In the genomic region with DNA sequence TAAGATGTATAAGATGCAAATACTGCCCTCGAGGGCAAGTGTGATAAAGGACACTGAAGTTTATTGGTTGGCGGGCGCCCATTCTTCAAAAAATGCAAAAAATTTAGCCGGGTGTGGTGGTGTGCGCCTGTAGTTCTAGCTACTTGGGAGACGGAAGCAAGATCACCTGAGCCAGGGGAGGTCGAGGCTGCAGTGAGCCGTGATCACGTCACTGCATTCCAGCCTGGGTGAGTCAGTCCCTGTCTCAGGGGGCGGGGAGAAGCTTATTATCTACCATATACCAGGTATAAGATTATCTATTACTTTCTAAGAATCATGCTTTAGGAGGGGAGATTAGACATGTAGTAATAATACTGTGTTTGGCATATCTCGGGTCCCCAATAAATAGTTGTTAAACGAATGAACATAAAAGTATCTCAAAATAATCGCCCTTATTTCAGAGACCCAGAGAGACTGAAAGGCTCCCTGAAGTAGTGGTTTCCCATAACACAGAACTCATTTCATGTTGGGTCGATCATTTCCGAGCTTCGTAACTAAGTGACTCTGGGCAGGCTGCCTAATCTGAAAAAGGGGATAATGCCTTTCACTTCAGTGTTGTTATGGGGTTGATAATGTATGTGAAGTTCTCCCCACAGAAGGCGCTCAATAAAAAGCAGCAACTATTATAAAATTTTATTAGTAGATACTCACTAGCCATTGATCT, we compare ENCODE assay signal across 1 cellular context.
A peak's percentile ranks its signal among the peaks of the same experiment; 100 is the strongest.
TF ChIP-seq lines count a peak whose summit lies in the region.

No MANE protein-coding gene starts in this region.

TF ChIP-seq in HCT116, 20 proteins besides CTCF, POLR2A, EP300 and RAD21 (continued from another document):
- TF ChIP-seq POLR2AphosphoS5 (IDR thresholded peaks at IDR 0.05; ENCODE audit: low read depth, low read length) (peak; percentile 40; the same call in 1 of the 2 replicates), CBX3 (IDR thresholded peaks at IDR 0.05; ENCODE audit: low read depth) (peak; percentile 28; the same call in 1 of the 2 replicates), JUND (IDR thresholded peaks at IDR 0.05) (peak; percentile 71; the same call in 1 of the 2 replicates), TCF7L2 (IDR thresholded peaks at IDR 0.05; ENCODE audit: borderline replicate concordance, extremely low read depth, insufficient read depth, insufficient read length) (no peak), SP1 (IDR thresholded peaks at IDR 0.05; ENCODE audit: low read depth) (no peak; the same call in 1 of the 2 replicates), FOSL1 (IDR thresholded peaks at IDR 0.05; ENCODE audit: low read depth) (peak; percentile 78), SRF (IDR thresholded peaks at IDR 0.05; ENCODE audit: low read depth) (no peak), YY1 (IDR thresholded peaks at IDR 0.05; ENCODE audit: extremely low read depth, insufficient replicate concordance, low read depth, low read length) (no peak), EZH2 (IDR thresholded peaks at IDR 0.05) (no peak)
- TF ChIP-seq, protein P1, sequence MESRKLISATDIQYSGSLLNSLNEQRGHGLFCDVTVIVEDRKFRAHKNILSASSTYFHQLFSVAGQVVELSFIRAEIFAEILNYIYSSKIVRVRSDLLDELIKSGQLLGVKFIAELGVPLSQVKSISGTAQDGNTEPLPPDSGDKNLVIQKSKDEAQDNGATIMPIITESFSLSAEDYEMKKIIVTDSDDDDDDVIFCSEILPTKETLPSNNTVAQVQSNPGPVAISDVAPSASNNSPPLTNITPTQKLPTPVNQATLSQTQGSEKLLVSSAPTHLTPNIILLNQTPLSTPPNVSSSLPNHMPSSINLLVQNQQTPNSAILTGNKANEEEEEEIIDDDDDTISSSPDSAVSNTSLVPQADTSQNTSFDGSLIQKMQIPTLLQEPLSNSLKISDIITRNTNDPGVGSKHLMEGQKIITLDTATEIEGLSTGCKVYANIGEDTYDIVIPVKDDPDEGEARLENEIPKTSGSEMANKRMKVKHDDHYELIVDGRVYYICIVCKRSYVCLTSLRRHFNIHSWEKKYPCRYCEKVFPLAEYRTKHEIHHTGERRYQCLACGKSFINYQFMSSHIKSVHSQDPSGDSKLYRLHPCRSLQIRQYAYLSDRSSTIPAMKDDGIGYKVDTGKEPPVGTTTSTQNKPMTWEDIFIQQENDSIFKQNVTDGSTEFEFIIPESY (IDR thresholded peaks at IDR 0.05; ENCODE audit: extremely low read depth, insufficient replicate concordance, low read length) = no peak
